1 cellular context compared by ENCODE assay signal in genomic region chr17:10729334-10730193, GRCh38.
TF ChIP-seq lines count a peak whose summit lies in the region.

Gene TMEM220, minus strand, starts transcription at chr17:10730023. Its CDS starts 172 bp downstream, at chr17:10729851.

TF ChIP-seq in HepG2, 621 proteins besides CTCF, POLR2A, EP300 and RAD21 (continued from another document):
- TF ChIP-seq ZFP91 (CRISPR knock-in tag; IDR thresholded peaks at IDR 0.05; ENCODE audit: borderline replicate concordance) = peak; percentile 90
- no peak; the same call in 1 of the 2 replicates for TF ChIP-seq ZNF280D (CRISPR knock-in tag; IDR thresholded peaks at IDR 0.05)
- no peak for TF ChIP-seq BCLAF1 (IDR thresholded peaks at IDR 0.05)
- TF ChIP-seq AKAP8 (CRISPR knock-in tag; IDR thresholded peaks at IDR 0.05) = 0 out of 2 replicates have a peak, but pooled peaks have one; percentile 56
- no peak for TF ChIP-seq ZNF557 (CRISPR knock-in tag; IDR thresholded peaks at IDR 0.05)
- no peak for TF ChIP-seq ZNF546 (CRISPR knock-in tag; conservative IDR thresholded peaks at IDR 0.05)
- no peak for TF ChIP-seq ZNF607 (CRISPR knock-in tag; IDR thresholded peaks at IDR 0.05; ENCODE audit: borderline replicate concordance)
- no peak for TF ChIP-seq PLSCR1 (CRISPR knock-in tag; IDR thresholded peaks at IDR 0.05; ENCODE audit: borderline replicate concordance)
- peak; percentile 34 for TF ChIP-seq HNRNPLL (IDR thresholded peaks at IDR 0.05; ENCODE audit: low read depth, low read length, poor library complexity, severe bottlenecking)
- no peak; the same call in 1 of the 2 replicates for TF ChIP-seq DR1 (CRISPR knock-in tag; IDR thresholded peaks at IDR 0.05)
- TF ChIP-seq GTF2F1 (IDR thresholded peaks at IDR 0.05; ENCODE audit: low read length) = no peak
- 0 out of 2 replicates have a peak, but pooled peaks have one; percentile 60 for TF ChIP-seq GLI4 (CRISPR knock-in tag; IDR thresholded peaks at IDR 0.05; ENCODE audit: borderline replicate concordance)
- TF ChIP-seq ATF6 (CRISPR knock-in tag; conservative IDR thresholded peaks at IDR 0.05) = no peak
- no peak for TF ChIP-seq ZC3H4 (CRISPR knock-in tag; IDR thresholded peaks at IDR 0.05; ENCODE audit: borderline replicate concordance)
- TF ChIP-seq FOSL2 (CRISPR knock-in tag; IDR thresholded peaks at IDR 0.05) = peak; percentile 48
- no peak for TF ChIP-seq SRSF1 (optimal IDR thresholded peaks at IDR 0.05; ENCODE audit: low read depth, low read length)
- no peak for TF ChIP-seq MBNL3 (CRISPR knock-in tag; conservative IDR thresholded peaks at IDR 0.05)
- TF ChIP-seq ZFP1 (CRISPR knock-in tag; IDR thresholded peaks at IDR 0.05) = no peak
- TF ChIP-seq IRF9 (CRISPR knock-in tag; IDR thresholded peaks at IDR 0.05; ENCODE audit: borderline replicate concordance) = peak; percentile 87
- no peak for TF ChIP-seq PBX2 (CRISPR knock-in tag; IDR thresholded peaks at IDR 0.05)
- peak; percentile 94 for TF ChIP-seq ZSCAN21 (CRISPR knock-in tag; IDR thresholded peaks at IDR 0.05; ENCODE audit: borderline replicate concordance)
- peak; percentile 67; the same call in 1 of the 2 replicates for TF ChIP-seq ZMYM4 (CRISPR knock-in tag; IDR thresholded peaks at IDR 0.05)
- peak; percentile 83 for TF ChIP-seq ZNF552 (CRISPR knock-in tag; IDR thresholded peaks at IDR 0.05; ENCODE audit: borderline replicate concordance)
- TF ChIP-seq MEIS1 (CRISPR knock-in tag; IDR thresholded peaks at IDR 0.05; ENCODE audit: borderline replicate concordance) = no peak
- TF ChIP-seq ZNF589 (CRISPR knock-in tag; conservative IDR thresholded peaks at IDR 0.05) = peak; percentile 89
- TF ChIP-seq ZNF446 (CRISPR knock-in tag; IDR thresholded peaks at IDR 0.05) = 0 out of 2 replicates have a peak, but pooled peaks have one; percentile 38
- no peak for TF ChIP-seq HOMEZ (CRISPR knock-in tag; IDR thresholded peaks at IDR 0.05; ENCODE audit: low read depth)
- no peak for TF ChIP-seq ZNF256 (CRISPR knock-in tag; conservative IDR thresholded peaks at IDR 0.05)
- TF ChIP-seq MYC (CRISPR knock-in tag; IDR thresholded peaks at IDR 0.05; ENCODE audit: borderline replicate concordance) = peak; percentile 93
- TF ChIP-seq MEIS2 (CRISPR knock-in tag; IDR thresholded peaks at IDR 0.05) = peak; percentile 73; the same call in 1 of the 2 replicates
- peak; percentile 82 for TF ChIP-seq ZNF501 (CRISPR knock-in tag; IDR thresholded peaks at IDR 0.05)
- TF ChIP-seq ZHX1 (CRISPR knock-in tag; IDR thresholded peaks at IDR 0.05; ENCODE audit: low read depth) = peak; percentile 91
- TF ChIP-seq HIVEP1 (CRISPR knock-in tag; IDR thresholded peaks at IDR 0.05) = 0 out of 2 replicates have a peak, but pooled peaks have one; percentile 56
